ENCODE assay signal across 34 cellular contexts in genomic region chr3:73254062-73254461, GRCh38.
"Had no signal": no experiment of that assay in that cellular context is flagged by ENCODE, and none has a peak within 500 bp of the region (broad histone marks: within the 10 kb centered on the region; RNA-seq: fewer than 3 reads in every experiment).

No MANE protein-coding gene starts in this region.

- ATAC-seq: activated CD4-positive, CD25-positive, alpha-beta regulatory T cell treated with anti-CD3 and anti-CD28 coated beads, Interleukin-2, amount 50 U/mL, for 24 hours; activated CD8-positive, alpha-beta memory T cell treated with anti-CD3 and anti-CD28 coated beads, Interleukin-2, amount 10 ng/mL, durations not matched to agents 7 days and 5 days; activated CD8-positive, alpha-beta T cell treated with anti-CD3 and anti-CD28 coated beads for 36 hours; activated naive CD8-positive, alpha-beta T cell treated with anti-CD3 and anti-CD28 coated beads, Interleukin-2, amount 50 U/mL, for 24 hours; body of pancreas; effector memory CD8-positive, alpha-beta T cell; gastroesophageal sphincter; T-helper 17 cell had no signal

- H3K27ac Mint-ChIP-seq: activated B cell treated with CpG ODN at 0.5 μM for 24 hours; activated CD8-positive, alpha-beta memory T cell treated with anti-CD3 and anti-CD28 coated beads, Interleukin-2, amount 10 ng/mL, durations not matched to agents 7 days and 5 days; activated CD8-positive, alpha-beta T cell treated with anti-CD3 and anti-CD28 coated beads for 36 hours; activated naive CD4-positive, alpha-beta T cell treated with anti-CD3 and anti-CD28 coated beads for 36 hours; activated naive CD4-positive, alpha-beta T cell treated with anti-CD3 and anti-CD28 coated beads, Interleukin-2, amount 50 U/mL, for 24 hours; activated naive CD8-positive, alpha-beta T cell treated with anti-CD3 and anti-CD28 coated beads for 36 hours; activated naive CD8-positive, alpha-beta T cell treated with anti-CD3 and anti-CD28 coated beads, Interleukin-2, amount 50 U/mL, for 24 hours; activated T-helper 1 cell treated with anti-CD3 and anti-CD28 coated beads, Interleukin-12 subunit alpha, Interleukin-12 subunit beta, Interleukin-2, Interleukin-4 antibody, amounts not matched to agents 30 ng/mL and 10 ng/mL and 1 ng/mL, durations not matched to agents 14 hours and 24 hours and 36 hours; activated T-helper 2 cell treated with anti-CD3 and anti-CD28 coated beads, Interferon-gamma antibody, Interleukin-2, Interleukin-4, amounts not matched to agents 10 μg/mL and 5 μg/mL and 100 μg/mL, durations not matched to agents 14 hours and 24 hours and 36 hours; effector memory CD8-positive, alpha-beta T cell; T-helper 17 cell; T-helper 2 cell treated with Interferon-gamma antibody and Interleukin-4, amounts not matched to agents 5 μg/mL and 100 μg/mL, for 36 hours had no signal

- H3K4me1 ChIP-seq: adrenal gland, gastroesophageal sphincter had no signal

- H3K4me3 ChIP-seq: adrenal gland, body of pancreas, esophagus squamous epithelium, gastroesophageal sphincter had no signal

- DNase-seq: activated B cell treated with CpG ODN at 0.5 μM for 24 hours; activated CD4-positive, alpha-beta T cell treated with anti-CD3 and anti-CD28 coated beads for 48 hours; activated CD4-positive, alpha-beta T cell treated with anti-CD3 and anti-CD28 coated beads, Interleukin-2, amount 50 U/mL, for 1 hour; activated CD4-positive, alpha-beta T cell treated with anti-CD3 and anti-CD28 coated beads, Interleukin-2, amount 50 U/mL, for 48 hours; activated CD8-positive, alpha-beta memory T cell treated with anti-CD3 and anti-CD28 coated beads, Interleukin-2, amount 10 ng/mL, durations not matched to agents 7 days and 5 days; activated CD8-positive, alpha-beta memory T cell treated with anti-CD3 and anti-CD28 coated beads, Interleukin-2, amount 50 U/mL, for 4 hours; activated CD8-positive, alpha-beta T cell treated with anti-CD3 and anti-CD28 coated beads for 36 hours; activated effector memory CD4-positive, alpha-beta T cell treated with anti-CD3 and anti-CD28 coated beads, Interleukin-2, amount 50 U/mL, for 16 hours; activated naive CD4-positive, alpha-beta T cell treated with anti-CD3 and anti-CD28 coated beads for 36 hours; activated naive CD8-positive, alpha-beta T cell treated with anti-CD3 and anti-CD28 coated beads for 36 hours; activated naive CD8-positive, alpha-beta T cell treated with anti-CD3 and anti-CD28 coated beads, Interleukin-2, amount 50 U/mL, for 24 hours; activated T-cell treated with anti-CD3 and anti-CD28 coated beads, Interleukin-2, amount 50 U/mL, for 1 hour; activated T-cell treated with anti-CD3 and anti-CD28 coated beads, Interleukin-2, amount 50 U/mL, for 48 hours; adrenal gland; aorta; body of pancreas; caudate nucleus; cortex of kidney; dermis blood vessel endothelial cell; effector CD4-positive, alpha-beta T cell; effector memory CD8-positive, alpha-beta T cell; esophagus squamous epithelium; foreskin melanocyte; T-helper 1 cell; T-helper 17 cell; T1000; WERI-Rb-1 had no signal

- H3K27me3 Mint-ChIP-seq: activated CD8-positive, alpha-beta memory T cell treated with anti-CD3 and anti-CD28 coated beads, Interleukin-2, amount 10 ng/mL, durations not matched to agents 7 days and 5 days had no signal

- H3K27ac ChIP-seq: adrenal gland, body of pancreas, epithelial cell of prostate, esophagus squamous epithelium, gastroesophageal sphincter, WERI-Rb-1 had no signal

- H3K36me3 Mint-ChIP-seq: activated CD8-positive, alpha-beta memory T cell treated with anti-CD3 and anti-CD28 coated beads, Interleukin-2, amount 10 ng/mL, durations not matched to agents 7 days and 5 days; activated naive CD4-positive, alpha-beta T cell treated with anti-CD3 and anti-CD28 coated beads, Interleukin-2, amount 50 U/mL, for 24 hours; activated naive CD8-positive, alpha-beta T cell treated with anti-CD3 and anti-CD28 coated beads for 36 hours had no signal

- H3K36me3 ChIP-seq: adrenal gland, esophagus squamous epithelium, gastroesophageal sphincter, WERI-Rb-1 had no signal

- H3K4me3 Mint-ChIP-seq: activated B cell treated with CpG ODN at 0.5 μM for 24 hours; activated CD8-positive, alpha-beta memory T cell treated with anti-CD3 and anti-CD28 coated beads, Interleukin-2, amount 10 ng/mL, durations not matched to agents 7 days and 5 days; activated CD8-positive, alpha-beta T cell treated with anti-CD3 and anti-CD28 coated beads for 36 hours; activated naive CD4-positive, alpha-beta T cell treated with anti-CD3 and anti-CD28 coated beads for 36 hours; activated naive CD4-positive, alpha-beta T cell treated with anti-CD3 and anti-CD28 coated beads, Interleukin-2, amount 50 U/mL, for 24 hours; activated naive CD8-positive, alpha-beta T cell treated with anti-CD3 and anti-CD28 coated beads for 36 hours; activated naive CD8-positive, alpha-beta T cell treated with anti-CD3 and anti-CD28 coated beads, Interleukin-2, amount 50 U/mL, for 24 hours; activated T-helper 1 cell treated with anti-CD3 and anti-CD28 coated beads, Interleukin-12 subunit alpha, Interleukin-12 subunit beta, Interleukin-2, Interleukin-4 antibody, amounts not matched to agents 30 ng/mL and 10 ng/mL and 1 ng/mL, durations not matched to agents 14 hours and 24 hours and 36 hours; effector memory CD8-positive, alpha-beta T cell; T-helper 17 cell; T-helper 2 cell treated with Interferon-gamma antibody and Interleukin-4, amounts not matched to agents 5 μg/mL and 100 μg/mL, for 36 hours had no signal

- H3K4me1 Mint-ChIP-seq: activated B cell treated with CpG ODN at 0.5 μM for 24 hours; activated CD8-positive, alpha-beta memory T cell treated with anti-CD3 and anti-CD28 coated beads, Interleukin-2, amount 10 ng/mL, durations not matched to agents 7 days and 5 days; activated naive CD4-positive, alpha-beta T cell treated with anti-CD3 and anti-CD28 coated beads, Interleukin-2, amount 50 U/mL, for 24 hours; activated naive CD8-positive, alpha-beta T cell treated with anti-CD3 and anti-CD28 coated beads for 36 hours; activated naive CD8-positive, alpha-beta T cell treated with anti-CD3 and anti-CD28 coated beads, Interleukin-2, amount 50 U/mL, for 24 hours; T-helper 17 cell had no signal

- H3K9me3 ChIP-seq: adrenal gland, body of pancreas, esophagus squamous epithelium, gastroesophageal sphincter had no signal

- H3K27me3 ChIP-seq: adrenal gland, body of pancreas, esophagus squamous epithelium, gastroesophageal sphincter had no signal

- H3K9me3 Mint-ChIP-seq: activated B cell treated with CpG ODN at 0.5 μM for 24 hours; activated CD8-positive, alpha-beta T cell treated with anti-CD3 and anti-CD28 coated beads for 36 hours; activated naive CD4-positive, alpha-beta T cell treated with anti-CD3 and anti-CD28 coated beads for 36 hours; activated naive CD4-positive, alpha-beta T cell treated with anti-CD3 and anti-CD28 coated beads, Interleukin-2, amount 50 U/mL, for 24 hours; activated naive CD8-positive, alpha-beta T cell treated with anti-CD3 and anti-CD28 coated beads for 36 hours; activated naive CD8-positive, alpha-beta T cell treated with anti-CD3 and anti-CD28 coated beads, Interleukin-2, amount 50 U/mL, for 24 hours; activated T-helper 1 cell treated with anti-CD3 and anti-CD28 coated beads, Interleukin-12 subunit alpha, Interleukin-12 subunit beta, Interleukin-2, Interleukin-4 antibody, amounts not matched to agents 30 ng/mL and 10 ng/mL and 1 ng/mL, durations not matched to agents 14 hours and 24 hours and 36 hours; activated T-helper 2 cell treated with anti-CD3 and anti-CD28 coated beads, Interferon-gamma antibody, Interleukin-2, Interleukin-4, amounts not matched to agents 10 μg/mL and 5 μg/mL and 100 μg/mL, durations not matched to agents 14 hours and 24 hours and 36 hours; T-helper 2 cell treated with Interferon-gamma antibody and Interleukin-4, amounts not matched to agents 5 μg/mL and 100 μg/mL, for 36 hours had no signal
